Comparison of ENCODE assay signal across 26 cellular contexts in the genomic region with DNA sequence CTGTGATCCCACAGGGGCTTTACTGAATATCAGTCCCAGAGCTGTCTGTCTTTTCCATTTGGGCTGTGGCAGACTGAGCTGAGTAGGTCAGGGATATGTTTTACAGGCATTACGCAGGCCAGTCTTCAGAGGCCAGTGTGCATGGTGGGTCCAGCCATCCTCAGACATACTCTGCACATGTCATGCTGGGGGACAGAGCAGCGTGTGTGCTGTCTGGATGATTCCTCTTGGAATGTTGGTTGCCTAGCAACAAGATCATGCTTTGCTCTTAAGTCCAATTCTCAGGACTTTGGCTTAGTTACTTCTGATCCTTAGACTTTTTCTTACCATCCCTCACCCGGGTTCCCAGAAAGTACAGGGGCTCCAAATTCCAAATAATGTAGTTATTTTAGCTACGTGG.
DNase-seq lines count a peak whose midpoint lies in the region; ATAC-seq, FAIRE-seq and TF ChIP-seq lines count a peak whose summit lies in the region.
"Had no signal": no experiment of that assay in that cellular context is flagged by ENCODE, and none has a peak within 500 bp of the region (broad histone marks: within the 10 kb centered on the region; RNA-seq: fewer than 3 reads in every experiment).

No MANE protein-coding gene starts in this region.

- no peaks in the 10 kb centered on the region for H3K79me2 ChIP-seq in H1 (ENCODE audit: control insufficient read depth in 1 of 2, insufficient read depth in 2 of 2, low read length in 2 of 2)
- no peaks in the 10 kb centered on the region for H3K79me2 ChIP-seq in mesendoderm (ENCODE audit: control insufficient read depth, insufficient read depth, low read length)

- TF ChIP-seq RAD21 in H1 (IDR thresholded peaks at IDR 0.05 in 1 of 2, conservative IDR thresholded peaks at IDR 0.05 in 1 of 2; ENCODE audit: low read depth in 2 of 2, low read length in 2 of 2) = no peak

- H2BK120ac ChIP-seq in H1 (replicated peaks; ENCODE audit: low read depth, low read length) = no peak overlapping the region
- no peak overlapping the region for H2BK120ac ChIP-seq in mesendoderm (ENCODE audit: low read depth, low read length)

- H4K8ac ChIP-seq in H1 (ENCODE audit: extremely low read depth, insufficient read depth, low read length) (no peak overlapping the region), mesendoderm (ENCODE audit: low read depth, low read length) (no peak overlapping the region)

- no peak for TF ChIP-seq POLR2A in H1 (IDR thresholded peaks at IDR 0.05; ENCODE audit: control extremely low read depth in 1 of 2, low read depth in 2 of 2, low read length in 2 of 2)

- H2BK20ac ChIP-seq in H1 (ENCODE audit: low read length) = no peak overlapping the region

- H2AK5ac ChIP-seq in H1 (ENCODE audit: low read depth, low read length) (no peak overlapping the region), mesendoderm (ENCODE audit: low read length) (no peak overlapping the region)

- 78% methylated on average over 4 of the region's 4 CpGs; no CpG with 5 or more reads in 1 of the 2 experiments for WGBS in H1 (ENCODE audit: extremely low coverage in 1 of 2, insufficient coverage in 1 of 2, insufficient read length in 1 of 2, insufficient replicate concordance in 2 of 2, low coverage in 1 of 2, low lambda C conversion rate in 2 of 2, missing lambda C conversion rate in 1 of 2), 2 experiments
- WGBS in mesendoderm (ENCODE audit: extremely low coverage, insufficient coverage, low lambda C conversion rate) = no CpG with 5 or more reads among the region's 4 CpGs

- no peak overlapping the region for H4K91ac ChIP-seq in H1 (replicated peaks; ENCODE audit: insufficient read length, low read length)

- DNase-seq in EL = peak; percentile 38
- peak; percentile 45 to 71 for DNase-seq in NCI-H524 (lab: John Stamatoyannopoulos, UW)
- no peak for DNase-seq in H1 (ENCODE audit: low read depth in 1 of 2, low spot score in 2 of 2)
- peak; percentile 61 for DNase-seq in mesendoderm
- DNase-seq in NCI-H510A treated with DMSO at 0.1 percent for 48 hours (lab: John Stamatoyannopoulos, UW) = no peak
- DNase-seq in NCI-H146 treated with DMSO at 0.1 percent for 48 hours (lab: John Stamatoyannopoulos, UW; ENCODE audit: unreplicated experiment) = no peak
- DNase-seq: activated CD4-positive, alpha-beta T cell treated with anti-CD3 and anti-CD28 coated beads, Interleukin-2, amount 10 ng/mL, durations not matched to agents 7 days and 5 days; activated gamma-delta T cell; activated T-cell treated with anti-CD3 and anti-CD28 coated beads, Interleukin-2, amount 50 U/mL, for 24 hours; left colon; NCI-H1048; NCI-H187 treated with DMSO at 0.1 percent for 48 hours; NCI-H446 treated with DMSO at 0.1 percent for 48 hours; SHP77 treated with DMSO at 0.1 percent for 48 hours; stimulated activated naive CD8-positive, alpha-beta T cell treated with anti-CD3 and anti-CD28 coated beads, Interleukin-15, Interleukin-2, amounts not matched to agents 100 U/mL and 50 U/mL, for 24 hours; SW 1271; T-helper 9 cell had no signal

- H3K4ac ChIP-seq in H1 (replicated peaks; ENCODE audit: insufficient read length, low read depth, low read length) = no peak overlapping the region
- H3K4ac ChIP-seq in mesendoderm (ENCODE audit: low read depth, low read length) = peak overlapping the region; percentile 52

- no peak for TF ChIP-seq EP300 in H1 (IDR thresholded peaks at IDR 0.05; ENCODE audit: borderline replicate concordance in 1 of 2, low read depth in 2 of 2, low read length in 2 of 2)

- H3K4me2 ChIP-seq in H1 (ENCODE audit: insufficient read depth in 1 of 2, low read depth in 2 of 2, low read length in 2 of 2) (no peak overlapping the region), mesendoderm (ENCODE audit: low read length) (no peak overlapping the region)
- H3K4me2 ChIP-seq: BLaER1 treated with 17β-estradiol and CSF1 and Interleukin-3, amounts not matched to agents 10 nM and 100 nM had no signal

- no peaks in the 10 kb centered on the region for H3K23me2 ChIP-seq in H1 (ENCODE audit: low read depth, low read length)

- no peaks in the 10 kb centered on the region for H4K20me1 ChIP-seq in H1 (replicated peaks in 1 of 2; ENCODE audit: control insufficient read depth in 1 of 2, insufficient read depth in 2 of 2, low read length in 2 of 2)
- H4K20me1 ChIP-seq: BLaER1 treated with 17β-estradiol and CSF1 and Interleukin-3, amounts not matched to agents 10 nM and 100 nM had no signal

- H3K56ac ChIP-seq in H1 (replicated peaks; ENCODE audit: insufficient read length, low read depth, low read length) (no peak overlapping the region), mesendoderm (ENCODE audit: low read length) (no peak overlapping the region)

- H4K5ac ChIP-seq in H1 (ENCODE audit: insufficient read length, low read depth, low read length) (no peak overlapping the region), mesendoderm (ENCODE audit: low read length) (no peak overlapping the region)

- no peak overlapping the region for H2BK5ac ChIP-seq in H1 (ENCODE audit: low read depth, low read length)
- H2BK5ac ChIP-seq in mesendoderm (ENCODE audit: low read length) = no peak overlapping the region

- H3K27me3 ChIP-seq in H1 (replicated peaks in 1 of 4; ENCODE audit: control insufficient read depth in 3 of 4, extremely low read depth in 1 of 4, insufficient read depth in 3 of 4, low read length in 3 of 4) = no peaks in the 10 kb centered on the region
- H3K27me3 ChIP-seq in mesendoderm (ENCODE audit: insufficient read depth, low read length, poor library complexity) = no peaks in the 10 kb centered on the region
- H3K27me3 ChIP-seq: BLaER1 treated with 17β-estradiol and CSF1 and Interleukin-3, amounts not matched to agents 10 nM and 100 nM had no signal

- H2AFZ ChIP-seq in H1 (ENCODE audit: low read length) = no peak overlapping the region

- no peak overlapping the region for H2BK12ac ChIP-seq in H1 (ENCODE audit: low read depth, low read length)

- no peak overlapping the region for H3K23ac ChIP-seq in H1 (ENCODE audit: insufficient read length)
- H3K23ac ChIP-seq in mesendoderm (ENCODE audit: low read length) = no peak overlapping the region

- FAIRE-seq in H1 (lab: Jason Lieb, UNC) = no peak
- FAIRE-seq: GM18507, urothelium cell line had no signal

- H3K4me3 ChIP-seq in H1 (ENCODE audit: extremely low read depth in 1 of 4, insufficient read depth in 2 of 4, low read depth in 3 of 4, low read length in 4 of 4) (no peak overlapping the region), mesendoderm (ENCODE audit: low read length) (no peak overlapping the region)
- H3K4me3 ChIP-seq: BLaER1 treated with 17β-estradiol and CSF1 and Interleukin-3, amounts not matched to agents 10 nM and 100 nM; prostate gland; thoracic aorta had no signal

- H3K79me1 ChIP-seq in H1 (ENCODE audit: low read depth, low read length) (no peaks in the 10 kb centered on the region), mesendoderm (ENCODE audit: low read length) (no peaks in the 10 kb centered on the region)

- POLR2A ChIA-PET in H1 (lab: Charles Lee; ENCODE audit: partially characterized antibody) = no interaction called here

- H2BK15ac ChIP-seq in H1 (ENCODE audit: low read length) (no peak overlapping the region), mesendoderm (replicated peaks; ENCODE audit: low read depth) (no peak overlapping the region)

- H3K36me3 ChIP-seq in H1 (ENCODE audit: control insufficient read depth in 2 of 4, insufficient read depth in 4 of 4, low read length in 3 of 4) = no peaks in the 10 kb centered on the region
- no peaks in the 10 kb centered on the region for H3K36me3 ChIP-seq in mesendoderm (ENCODE audit: control insufficient read depth, insufficient read depth, low read length)
- H3K36me3 ChIP-seq: BLaER1 treated with 17β-estradiol and CSF1 and Interleukin-3, amounts not matched to agents 10 nM and 100 nM; prostate gland; thoracic aorta had no signal

- CTCF ChIA-PET in H1 (lab: Charles Lee; ENCODE audit: partially characterized antibody) = interaction anchor here (2.3 kb wide), 1 partner anchor 10 kb away, joined by 19 read pairs; no protein-coding TSS in a partner anchor

- no peak overlapping the region for H3K18ac ChIP-seq in H1 (ENCODE audit: extremely low read depth, low read length)
- no peak overlapping the region for H3K18ac ChIP-seq in mesendoderm (ENCODE audit: low read length)

- no peaks in the 10 kb centered on the region for H3K4me1 ChIP-seq in H1 (replicated peaks in 1 of 4; ENCODE audit: control insufficient read depth in 3 of 4, insufficient read depth in 4 of 4, low read length in 3 of 4)
- peaks cover 2% of the 10 kb centered on the region for H3K4me1 ChIP-seq in mesendoderm (ENCODE audit: control insufficient read depth, low read depth, low read length)
- H3K4me1 ChIP-seq: prostate gland had no signal

- no peak overlapping the region for H3K9ac ChIP-seq in H1 (replicated peaks in 1 of 4; ENCODE audit: extremely low read depth in 1 of 4, low read depth in 3 of 4, low read length in 3 of 4)
- no peak overlapping the region for H3K9ac ChIP-seq in mesendoderm (ENCODE audit: low read length)
- H3K9ac ChIP-seq: BLaER1 treated with 17β-estradiol and CSF1 and Interleukin-3, amounts not matched to agents 10 nM and 100 nM had no signal

- no peak for TF ChIP-seq CTCF in H1 (IDR thresholded peaks at IDR 0.05; ENCODE audit: control extremely low read depth in 1 of 3, insufficient read depth in 1 of 3, low read depth in 1 of 3, low read length in 3 of 3)

- H3K9me3 ChIP-seq in H1 (ENCODE audit: insufficient read depth in 2 of 2, low read depth in 1 of 2, low read length in 1 of 2) = no peaks in the 10 kb centered on the region
- H3K9me3 ChIP-seq: BLaER1 treated with 17β-estradiol and CSF1 and Interleukin-3, amounts not matched to agents 10 nM and 100 nM; prostate gland; thoracic aorta had no signal

- H3K27ac ChIP-seq in H1 (ENCODE audit: low read depth, low read length) (no peak overlapping the region), mesendoderm (ENCODE audit: low read depth, low read length) (no peak overlapping the region)
- H3K27ac ChIP-seq: BLaER1 treated with 17β-estradiol and CSF1 and Interleukin-3, amounts not matched to agents 10 nM and 100 nM; prostate gland; thoracic aorta had no signal

- ATAC-seq in HG02610 (IDR thresholded peaks at IDR 0.05; ENCODE audit: unreplicated experiment) (no peak), HG03045 (IDR thresholded peaks at IDR 0.05; ENCODE audit: unreplicated experiment) (no peak)
- ATAC-seq: left colon; Panc1; stimulated activated naive CD8-positive, alpha-beta T cell treated with anti-CD3 and anti-CD28 coated beads, Interleukin-15, Interleukin-2, amounts not matched to agents 100 U/mL and 50 U/mL, for 24 hours; WTC11 had no signal

- no peak overlapping the region for H3K14ac ChIP-seq in H1 (ENCODE audit: insufficient read length)

TF ChIP-seq in H1, 55 proteins besides CTCF, POLR2A, EP300 and RAD21:
- no peak for TF ChIP-seq RXRA (IDR thresholded peaks at IDR 0.05; ENCODE audit: insufficient read depth, low read depth, low read length)
- no peak for TF ChIP-seq CHD2 (IDR thresholded peaks at IDR 0.05; ENCODE audit: low read length)
- TF ChIP-seq BRCA1 (IDR thresholded peaks at IDR 0.05; ENCODE audit: low read depth, low read length) = no peak
- no peak for TF ChIP-seq KDM5A (IDR thresholded peaks at IDR 0.05; ENCODE audit: low read length)
- TF ChIP-seq NRF1 (IDR thresholded peaks at IDR 0.05; ENCODE audit: low read depth, low read length) = no peak
- TF ChIP-seq EZH2 (IDR thresholded peaks at IDR 0.05; ENCODE audit: low read depth, low read length, severe bottlenecking) = no peak
- 0 out of 2 replicates have a peak, but pooled peaks have one; percentile 18 for TF ChIP-seq TEAD4 (IDR thresholded peaks at IDR 0.05; ENCODE audit: low read depth, low read length)

Comparison
In these comparisons a context has a peak if more than half of its experiments do, and no peak if none do; other contexts are left out.
1. DNase-seq: peak in EL (single experiment), NCI-H524 (2 of 2) and mesendoderm (single experiment); none in H1 (0 of 2), NCI-H510A treated with DMSO at 0.1 percent for 48 hours (single experiment) and NCI-H146 treated with DMSO at 0.1 percent for 48 hours (single experiment).